In the genomic region with DNA sequence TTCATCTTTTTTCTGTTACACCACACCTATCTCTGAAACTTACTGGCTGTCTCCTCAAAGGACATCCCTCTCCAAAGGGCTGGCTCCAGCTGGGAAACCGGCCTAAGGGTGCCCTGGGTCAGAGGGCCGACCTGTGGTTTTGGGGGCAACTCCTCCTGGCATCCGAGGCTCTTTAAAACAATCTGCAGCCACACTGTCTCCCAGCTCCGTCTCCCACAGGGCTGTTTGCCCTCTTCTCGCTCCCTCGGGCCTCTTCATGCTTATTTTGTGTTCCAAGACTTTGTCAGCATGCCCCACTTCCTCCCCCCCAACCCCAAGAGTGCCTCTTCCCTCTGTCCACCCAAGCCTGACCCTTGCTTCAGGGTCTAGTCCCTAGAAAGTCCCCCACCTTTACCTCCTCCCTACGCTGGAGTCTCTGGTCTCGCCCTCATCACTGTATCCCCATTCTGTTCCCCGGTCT, we compare ENCODE assay signal across 1 cellular context.
TF ChIP-seq lines count a peak whose summit lies in the region.

No MANE protein-coding gene starts in this region.

TF ChIP-seq in H1, 55 proteins besides CTCF, POLR2A, EP300 and RAD21:
- no peak for TF ChIP-seq SIN3A (conservative IDR thresholded peaks at IDR 0.05 in 1 of 2, IDR thresholded peaks at IDR 0.05 in 1 of 2; ENCODE audit: low read depth in 1 of 2, low read length in 2 of 2)
- TF ChIP-seq ASH2L (IDR thresholded peaks at IDR 0.05; ENCODE audit: low read length): no peak
- TF ChIP-seq, protein P1, sequence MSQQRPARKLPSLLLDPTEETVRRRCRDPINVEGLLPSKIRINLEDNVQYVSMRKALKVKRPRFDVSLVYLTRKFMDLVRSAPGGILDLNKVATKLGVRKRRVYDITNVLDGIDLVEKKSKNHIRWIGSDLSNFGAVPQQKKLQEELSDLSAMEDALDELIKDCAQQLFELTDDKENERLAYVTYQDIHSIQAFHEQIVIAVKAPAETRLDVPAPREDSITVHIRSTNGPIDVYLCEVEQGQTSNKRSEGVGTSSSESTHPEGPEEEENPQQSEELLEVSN (IDR thresholded peaks at IDR 0.05): no peak
- no peak for TF ChIP-seq YY1 (IDR thresholded peaks at IDR 0.05; ENCODE audit: low read depth, low read length)
- no peak for TF ChIP-seq BRCA1 (IDR thresholded peaks at IDR 0.05; ENCODE audit: low read depth, low read length)
- TF ChIP-seq GABPA (IDR thresholded peaks at IDR 0.05; ENCODE audit: borderline replicate concordance, insufficient read depth, low read length): no peak
- no peak for TF ChIP-seq SP2 (IDR thresholded peaks at IDR 0.05; ENCODE audit: low read length)
- no peak for TF ChIP-seq SIX5 (IDR thresholded peaks at IDR 0.05; ENCODE audit: low read depth, low read length)
- no peak for TF ChIP-seq TAF1 (IDR thresholded peaks at IDR 0.05; ENCODE audit: low read depth, low read length)
- TF ChIP-seq PHF8 (conservative IDR thresholded peaks at IDR 0.05; ENCODE audit: low read depth, low read length): no peak
- no peak for TF ChIP-seq TBP (IDR thresholded peaks at IDR 0.05; ENCODE audit: low read depth, low read length)
- no peak for TF ChIP-seq EZH2 (IDR thresholded peaks at IDR 0.05; ENCODE audit: low read depth, low read length, severe bottlenecking)
- TF ChIP-seq HDAC2 (IDR thresholded peaks at IDR 0.05; ENCODE audit: borderline replicate concordance in 1 of 2, low read depth in 2 of 2, low read length in 2 of 2): no peak
